Comparison of ENCODE assay signal across 8 cellular contexts in genomic region chr1:235642021-235642942, GRCh38. TPM values are rescaled to one million over a fixed set of nuclear protein-coding genes. Genes with fewer than 3 reads are reported as not detected.
A peak's percentile ranks its signal among the peaks of the same experiment; 100 is the strongest.
DNase-seq lines count a peak whose midpoint lies in the region; ATAC-seq, FAIRE-seq and TF ChIP-seq lines count a peak whose summit lies in the region.

No MANE protein-coding gene starts in this region.

- peaks cover 9% of the 10 kb centered on the region for H3K4me1 Mint-ChIP-seq in mesothelial cell of epicardium

- no peak overlapping the region for H3K27ac Mint-ChIP-seq in mesothelial cell of epicardium

- BruUV-seq in GM12878 (replicated peaks; lab: Mats Ljungman, UMichigan), result no TSS peak

- peak overlapping the region; percentile 51 for H3K27ac ChIP-seq in HUES64 (ENCODE audit: low read depth, low read length)
- no peak overlapping the region for H3K27ac ChIP-seq in GM12878 (ENCODE audit: control insufficient read depth, insufficient read depth)
- H3K27ac ChIP-seq in pancreas, result no peak overlapping the region

- intact Hi-C loops in GM12878 (cut with micrococcal nuclease; ENCODE audit: unreplicated experiment), result no loop called here
- intact Hi-C loops in pancreas (cut with DNase I), result no loop called here

- no peak for FAIRE-seq in GM12878 (lab: Jason Lieb, UNC)
- no peak for FAIRE-seq in pancreas (lab: Jason Lieb, UNC)

- SMC1A ChIA-PET in GM12878 (lab: Charles Lee; ENCODE audit: uncharacterized antibody, unreplicated experiment), result no interaction called here

- POLR2A ChIA-PET in GM12878 (lab: Charles Lee), result no interaction called here

- H3K36me3 ChIP-seq in HUES64 (ENCODE audit: insufficient read depth, low read length) (no peaks in the 10 kb centered on the region), GM12878 (ENCODE audit: control insufficient read depth in 2 of 2, insufficient read depth in 2 of 2, low read length in 1 of 2) (no peaks in the 10 kb centered on the region), pancreas (no peaks in the 10 kb centered on the region)

- H3K9me3 ChIP-seq in HUES64 (ENCODE audit: insufficient read depth, low read depth, low read length) (no peaks in the 10 kb centered on the region), GM12878 (replicated peaks; ENCODE audit: control insufficient read depth, insufficient read depth, low read length) (no peaks in the 10 kb centered on the region), pancreas (no peaks in the 10 kb centered on the region)

- no peak overlapping the region for H3K4me3 Mint-ChIP-seq in mesothelial cell of epicardium

- H4K20me1 ChIP-seq in GM12878 (ENCODE audit: control insufficient read depth, insufficient read depth), result no peaks in the 10 kb centered on the region

- TF ChIP-seq CTCF in GM12878 (IDR thresholded peaks at IDR 0.05 in 2 of 3, conservative IDR thresholded peaks at IDR 0.05 in 1 of 3; ENCODE audit: control insufficient read depth in 2 of 3, extremely low read depth in 1 of 3, insufficient read depth in 1 of 3, low read depth in 3 of 3, low read length in 3 of 3), result no peak
- TF ChIP-seq CTCF in pancreas (IDR thresholded peaks at IDR 0.05), result no peak
- no peak for TF ChIP-seq CTCF in mesothelial cell of epicardium (IDR thresholded peaks at IDR 0.05; ENCODE audit: unreplicated experiment)

- H3K4me3 ChIP-seq in HUES64 (ENCODE audit: low read length), result no peak overlapping the region
- no peak overlapping the region for H3K4me3 ChIP-seq in GM12878
- peak overlapping the region in 1 of 4 donors; percentile 18 for H3K4me3 ChIP-seq in pancreas

- H3K27me3 ChIP-seq in HUES64 (ENCODE audit: insufficient read depth, low read length) (no peaks in the 10 kb centered on the region), GM12878 (replicated peaks in 1 of 2; ENCODE audit: control insufficient read depth in 2 of 2, insufficient read depth in 2 of 2, low read length in 1 of 2) (peaks cover 0 to 2% of the 10 kb centered on the region in 2 experiments; a peak in 1 of 4 replicates), pancreas (no peaks in the 10 kb centered on the region)

- in situ Hi-C loops in GM12878 (cut with MboI), result no loop called here

- no peak for TF ChIP-seq RAD21 in GM12878 (IDR thresholded peaks at IDR 0.05; ENCODE audit: insufficient read depth, low read depth, low read length)

- 31% methylated on average over 45 of the region's 46 CpGs for WGBS in HUES64
- 20% methylated on average over 46 of the region's 46 CpGs for WGBS in GM12878 (ENCODE audit: insufficient coverage, insufficient replicate concordance, low lambda C conversion rate, missing lambda C conversion rate)
- WGBS in pancreas, 2 donors, result 47 to 71% methylated on average over 45 to 46 of the region's 46 CpGs

- no peak for TF ChIP-seq EP300 in GM12878 (IDR thresholded peaks at IDR 0.05; ENCODE audit: borderline replicate concordance in 1 of 2, control insufficient read depth in 1 of 2, low read depth in 2 of 2, low read length in 2 of 2)

- H3K9ac ChIP-seq in HUES64 (ENCODE audit: low read depth, low read length) (peak overlapping the region; percentile 14; the same call in 1 of the 2 replicates), GM12878 (ENCODE audit: control insufficient read depth, insufficient read depth, low read length) (no peak overlapping the region)

- peaks cover 23% of the 10 kb centered on the region; the same call in 1 of the 2 replicates for H3K4me1 ChIP-seq in HUES64 (ENCODE audit: insufficient read depth, low read length)
- H3K4me1 ChIP-seq in GM12878 (ENCODE audit: control insufficient read depth, insufficient read depth, low read length), result peaks cover 12% of the 10 kb centered on the region; the same call in 1 of the 2 replicates
- H3K4me1 ChIP-seq in pancreas, result no peaks in the 10 kb centered on the region

- no peak overlapping the region; the same call in 1 of the 2 replicates for H2AFZ ChIP-seq in GM12878 (ENCODE audit: control insufficient read depth, low read depth, low read length)

- ATAC-seq in GM12878 (peak; percentile 31; the same call in 2 of the 3 replicates), pancreas (peak in 3 of 4 donors; percentile 45 to 71 (median 53))

- H3K79me2 ChIP-seq in GM12878 (ENCODE audit: control insufficient read depth, insufficient read depth, low read length), result no peaks in the 10 kb centered on the region

- H3K9me3 Mint-ChIP-seq in mesothelial cell of epicardium, result no peaks in the 10 kb centered on the region

- no peaks in the 10 kb centered on the region for H3K36me3 Mint-ChIP-seq in mesothelial cell of epicardium

- DNase-seq in SIG-M5 treated with dmso at 0.1 percent for 504 hours (lab: John Stamatoyannopoulos, UW; ENCODE audit: unreplicated experiment), result peak; percentile 67
- no peak for DNase-seq in SIG-M5 (lab: John Stamatoyannopoulos, UW)
- DNase-seq in T-helper 1 cell, result peak; percentile 36 to 88 (median 49)
- DNase-seq in GM12878 (ENCODE audit: low read depth, low spot score), result no peak
- peak in 1 of 6 donors; percentile 64 for DNase-seq in pancreas
- no peak for DNase-seq in HuH-7 (ENCODE audit: low spot score)
- DNase-seq in mesothelial cell of epicardium (ENCODE audit: low spot score in 2 of 2, unreplicated experiment in 2 of 2), result no peak

- no peak for TF ChIP-seq POLR2A in GM12878 (IDR thresholded peaks at IDR 0.05; ENCODE audit: low read depth, low read length)

- CTCF ChIA-PET in GM12878 (lab: Yijun Ruan, JAX), result no interaction called here

- RAD21 ChIA-PET in GM12878 (lab: Charles Lee; ENCODE audit: unreplicated experiment), result no interaction called here

- peak overlapping the region; percentile 67 for H3K4me2 ChIP-seq in GM12878 (ENCODE audit: control insufficient read depth, insufficient read depth)

- H3K27me3 Mint-ChIP-seq in mesothelial cell of epicardium (ENCODE audit: low read depth), result peaks cover 56% of the 10 kb centered on the region

TF ChIP-seq in GM12878, 131 proteins besides CTCF, POLR2A, EP300 and RAD21 (continues in another document):
- peak; percentile 38; the same call in 1 of the 2 replicates for TF ChIP-seq JUNB (IDR thresholded peaks at IDR 0.05)
- no peak for TF ChIP-seq CBFB (IDR thresholded peaks at IDR 0.05; ENCODE audit: low read depth)
- TF ChIP-seq ETV6 (conservative IDR thresholded peaks at IDR 0.05 in 1 of 2, IDR thresholded peaks at IDR 0.05 in 1 of 2; ENCODE audit: borderline replicate concordance in 1 of 2, low read depth in 1 of 2), result no peak
- no peak for TF ChIP-seq YBX1 (IDR thresholded peaks at IDR 0.05)
- TF ChIP-seq ESRRA (IDR thresholded peaks at IDR 0.05; ENCODE audit: low read length), result no peak
- peak; percentile 40; the same call in 1 of the 2 replicates for TF ChIP-seq CREM (IDR thresholded peaks at IDR 0.05; ENCODE audit: low read depth)
- TF ChIP-seq STAT1 (conservative IDR thresholded peaks at IDR 0.05), result no peak
- TF ChIP-seq MYC (IDR thresholded peaks at IDR 0.05; ENCODE audit: insufficient read depth, insufficient read length, insufficient replicate concordance, low read length, severe bottlenecking), result no peak
- 0 out of 3 replicates have a peak, but pooled peaks of 1 of the 2 experiments have one; percentile 11 for TF ChIP-seq EGR1 (IDR thresholded peaks at IDR 0.05; ENCODE audit: borderline replicate concordance in 1 of 2, low read depth in 2 of 2, low read length in 2 of 2)
- TF ChIP-seq RB1 (IDR thresholded peaks at IDR 0.05; ENCODE audit: borderline replicate concordance), result no peak
- TF ChIP-seq HCFC1 (IDR thresholded peaks at IDR 0.05; ENCODE audit: low read length), result no peak
- no peak for TF ChIP-seq ZNF274 (IDR thresholded peaks at IDR 0.05; ENCODE audit: insufficient read depth, insufficient read length)
- TF ChIP-seq, protein P1, sequence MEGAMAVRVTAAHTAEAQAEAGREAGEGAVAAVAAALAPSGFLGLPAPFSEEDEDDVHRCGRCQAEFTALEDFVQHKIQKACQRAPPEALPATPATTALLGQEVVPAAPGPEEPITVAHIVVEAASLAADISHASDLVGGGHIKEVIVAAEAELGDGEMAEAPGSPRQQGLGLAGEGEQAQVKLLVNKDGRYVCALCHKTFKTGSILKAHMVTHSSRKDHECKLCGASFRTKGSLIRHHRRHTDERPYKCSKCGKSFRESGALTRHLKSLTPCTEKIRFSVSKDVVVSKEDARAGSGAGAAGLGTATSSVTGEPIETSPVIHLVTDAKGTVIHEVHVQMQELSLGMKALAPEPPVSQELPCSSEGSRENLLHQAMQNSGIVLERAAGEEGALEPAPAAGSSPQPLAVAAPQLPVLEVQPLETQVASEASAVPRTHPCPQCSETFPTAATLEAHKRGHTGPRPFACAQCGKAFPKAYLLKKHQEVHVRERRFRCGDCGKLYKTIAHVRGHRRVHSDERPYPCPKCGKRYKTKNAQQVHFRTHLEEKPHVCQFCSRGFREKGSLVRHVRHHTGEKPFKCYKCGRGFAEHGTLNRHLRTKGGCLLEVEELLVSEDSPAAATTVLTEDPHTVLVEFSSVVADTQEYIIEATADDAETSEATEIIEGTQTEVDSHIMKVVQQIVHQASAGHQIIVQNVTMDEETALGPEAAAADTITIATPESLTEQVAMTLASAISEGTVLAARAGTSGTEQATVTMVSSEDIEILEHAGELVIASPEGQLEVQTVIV (IDR thresholded peaks at IDR 0.05; ENCODE audit: borderline replicate concordance, partially characterized antibody), result no peak
- no peak for TF ChIP-seq SRF (IDR thresholded peaks at IDR 0.05; ENCODE audit: low read depth in 2 of 2, low read length in 2 of 2)

RNA-seq across cellular contexts. Expression of gene GNG4, which starts 7.3 kb away (rescaled TPM):
- polyA plus RNA-seq in HUES64 (2013, experiment 1 of 2), result 33.1 TPM
- polyA plus RNA-seq in HUES64 (2013, experiment 2 of 2), result 37.3 TPM
- not detected in 2 replicates for total RNA-seq in GM12878 (2013; cell fraction: nucleolus; rRNA removed)
- 0.11 TPM in 1 of 2 replicates, not detected in the other for total RNA-seq in GM12878 (2014; rRNA removed)
- total RNA-seq in GM12878 (2014; rRNA removed; fragmentation: Illumina TruSeq; extraction: Trizol), result not detected in 2 replicates
- total RNA-seq in GM12878 (2021), result 0.11 TPM in 1 of 2 replicates, not detected in the other
- polyA plus RNA-seq in GM12878 (2011; ENCODE audit: low read depth), result not detected
- polyA plus RNA-seq in GM12878 (2011; rRNA removed), result 0.15 and 0.26 TPM in 2 replicates
- 0.15 and 0.21 TPM in 2 replicates for polyA plus RNA-seq in GM12878 (2011; cell fraction: cytosol; rRNA removed)
- not detected in 2 replicates for polyA plus RNA-seq in GM12878 (2011; cell fraction: nucleus; rRNA removed)
- 0.10 and 0.22 TPM in 2 replicates for polyA plus RNA-seq in GM12878 (2012)
- 0.15 TPM in 1 of 2 replicates, not detected in the other for polyA plus RNA-seq in GM12878 (2014; fragmentation: Illumina TruSeq; extraction: Trizol)
- polyA plus RNA-seq in GM12878 (2014; fragmentation: Nextera tagmentation; extraction: Ambion mirVana), result not detected
- 0.03 TPM in 1 of 2 replicates, not detected in the other for polyA plus RNA-seq in GM12878 (2014; rRNA removed)
- polyA plus RNA-seq in GM12878 (2016; fragmentation: Nextera tagmentation; extraction: Ambion mirVana), result not detected
- polyA minus RNA-seq in GM12878 (2011; rRNA and poly(A)+ RNA removed), result not detected in 2 replicates
- polyA minus RNA-seq in GM12878 (2011; cell fraction: cytosol; rRNA and poly(A)+ RNA removed), result not detected in 2 replicates
- not detected in 2 replicates for polyA minus RNA-seq in GM12878 (2011; cell fraction: nucleus; rRNA and poly(A)+ RNA removed)
- 1 to 10 TPM in 5 of 6 donors, under 1 TPM in 1; 0.56 to 7.8 (median 2.2) TPM for total RNA-seq in pancreas
- polyA plus RNA-seq in pancreas, result 10 to 100 TPM in 1 of 2 donors, 1 to 10 TPM in 1; 5.0 to 20.4 TPM
- 2.6 to 3.2 TPM (median 2.9 TPM) in 3 replicates for total RNA-seq in mesothelial cell of epicardium

Comparison
In these comparisons a context has a peak if more than half of its experiments do, and no peak if none do; other contexts are left out.
1. DNase-seq: peak in SIG-M5 treated with dmso at 0.1 percent for 504 hours (single experiment) and T-helper 1 cell (5 of 5); none in SIG-M5 (single experiment), GM12878 (single experiment), HuH-7 (single experiment) and mesothelial cell of epicardium (0 of 2).